In the genomic region with DNA sequence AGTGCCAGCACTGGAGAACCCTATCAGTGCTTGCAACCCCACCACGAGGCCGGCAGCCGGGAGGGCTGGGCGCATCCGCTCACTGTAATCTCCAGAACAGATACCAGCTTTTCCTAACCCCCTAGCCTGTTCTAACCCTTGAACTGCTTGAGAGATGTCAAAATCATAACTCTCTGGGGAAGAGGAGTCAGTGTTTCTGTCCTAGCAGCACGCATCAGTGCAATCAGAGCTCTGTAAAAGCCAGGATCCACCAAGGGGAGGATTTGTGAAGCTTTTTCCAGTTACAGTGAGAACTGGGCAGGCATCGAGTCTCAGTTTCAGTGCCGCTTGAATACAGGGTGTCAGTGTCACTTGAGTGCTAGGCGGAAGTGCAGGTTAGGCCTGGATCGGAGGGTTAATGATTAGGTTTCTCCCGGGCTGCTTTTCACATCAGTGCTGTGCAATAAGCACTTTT, we compare ENCODE assay signal across 1 cellular context.
TF ChIP-seq lines count a peak whose summit lies in the region.

No MANE protein-coding gene starts in this region.

TF ChIP-seq in H1, 55 proteins besides CTCF, POLR2A, EP300 and RAD21:
- TF ChIP-seq, protein P1, sequence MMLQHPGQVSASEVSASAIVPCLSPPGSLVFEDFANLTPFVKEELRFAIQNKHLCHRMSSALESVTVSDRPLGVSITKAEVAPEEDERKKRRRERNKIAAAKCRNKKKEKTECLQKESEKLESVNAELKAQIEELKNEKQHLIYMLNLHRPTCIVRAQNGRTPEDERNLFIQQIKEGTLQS (IDR thresholded peaks at IDR 0.05; ENCODE audit: insufficient read depth, low read depth, low read length) = no peak
- TF ChIP-seq RXRA (IDR thresholded peaks at IDR 0.05; ENCODE audit: insufficient read depth, low read depth, low read length) (no peak), BACH1 (IDR thresholded peaks at IDR 0.05; ENCODE audit: low read length) (no peak), RNF2 (IDR thresholded peaks at IDR 0.05; ENCODE audit: borderline replicate concordance, low read depth, low read length, missing control alignments, poor library complexity, severe bottlenecking) (no peak), POLR2AphosphoS5 (IDR thresholded peaks at IDR 0.05; ENCODE audit: low read depth, low read length) (no peak), NANOG (IDR thresholded peaks at IDR 0.05; ENCODE audit: insufficient read depth, low read depth, low read length, poor library complexity, severe bottlenecking) (no peak), KDM1A (IDR thresholded peaks at IDR 0.05; ENCODE audit: borderline replicate concordance, low read length) (no peak), HDAC6 (IDR thresholded peaks at IDR 0.05; ENCODE audit: low read depth, low read length) (no peak), SAP30 (IDR thresholded peaks at IDR 0.05; ENCODE audit: insufficient read depth, insufficient replicate concordance, low read length) (no peak), GABPA (IDR thresholded peaks at IDR 0.05; ENCODE audit: borderline replicate concordance, insufficient read depth, low read length) (no peak), TBP (IDR thresholded peaks at IDR 0.05; ENCODE audit: low read depth, low read length) (no peak), SIX5 (IDR thresholded peaks at IDR 0.05; ENCODE audit: low read depth, low read length) (no peak), GTF2F1 (IDR thresholded peaks at IDR 0.05; ENCODE audit: borderline replicate concordance, low read depth, low read length) (no peak), KDM5A (IDR thresholded peaks at IDR 0.05; ENCODE audit: low read length) (no peak), TAF7 (optimal IDR thresholded peaks at IDR 0.05; ENCODE audit: borderline replicate concordance, low read depth, low read length) (no peak), POU5F1 (IDR thresholded peaks at IDR 0.05; ENCODE audit: low read depth, low read length) (no peak)
